Comparison of ENCODE assay signal across 8 cellular contexts in genomic region chr2:228039752-228040534, GRCh38.
DNase-seq lines count a peak whose midpoint lies in the region; ATAC-seq and TF ChIP-seq lines count a peak whose summit lies in the region.

No MANE protein-coding gene starts in this region.

- H3K9me3 ChIP-seq in CD8-positive, alpha-beta T cell (ENCODE audit: low read length): no peaks in the 10 kb centered on the region
- H3K9me3 ChIP-seq in Panc1 (ENCODE audit: control insufficient read depth, insufficient read depth, low read depth, low read length): no peaks in the 10 kb centered on the region

- no peak overlapping the region for H3K4me3 ChIP-seq in CD8-positive, alpha-beta T cell (ENCODE audit: low read depth, low read length)
- H3K4me3 ChIP-seq in Panc1 (ENCODE audit: low read depth in 2 of 2, low read length in 2 of 2): no peak overlapping the region

- H3K27me3 Mint-ChIP-seq in CD8-positive, alpha-beta T cell (ENCODE audit: low read depth): no peaks in the 10 kb centered on the region

- H3K27me3 ChIP-seq in CD8-positive, alpha-beta T cell (ENCODE audit: insufficient read depth, low read length): no peaks in the 10 kb centered on the region
- no peaks in the 10 kb centered on the region for H3K27me3 ChIP-seq in Panc1 (ENCODE audit: control insufficient read depth, insufficient read depth, low read length)

- peaks cover 8% of the 10 kb centered on the region for H3K9me3 Mint-ChIP-seq in CD8-positive, alpha-beta T cell

- ATAC-seq in CD8-positive, alpha-beta T cell: no peak
- ATAC-seq in GM18868 (IDR thresholded peaks at IDR 0.05; ENCODE audit: unreplicated experiment) (peak; percentile 95), HG03135 (IDR thresholded peaks at IDR 0.05; ENCODE audit: unreplicated experiment) (peak; percentile 81), Panc1 (no peak)

- no peaks in the 10 kb centered on the region for H3K4me1 ChIP-seq in CD8-positive, alpha-beta T cell (ENCODE audit: insufficient read depth, low read length)
- H3K4me1 ChIP-seq in Panc1 (ENCODE audit: control insufficient read depth, insufficient read depth, low read length): no peaks in the 10 kb centered on the region

- TF ChIP-seq CTCF in CD8-positive, alpha-beta T cell (IDR thresholded peaks at IDR 0.05): peak; percentile 21
- peak; percentile 74; the same call in 1 of the 2 replicates for TF ChIP-seq CTCF in Panc1 (IDR thresholded peaks at IDR 0.05)

- CTCF ChIA-PET in CD8-positive, alpha-beta T cell (lab: Charles Lee): no interaction called here
- CTCF ChIA-PET in Panc1 (lab: Charles Lee): interaction anchor here (0.5 to 0.6 kb wide), 2 partner anchors 726 to 1093 kb away, joined by 3 to 10 read pairs; no protein-coding TSS in a partner anchor

- no peaks in the 10 kb centered on the region for H3K36me3 ChIP-seq in CD8-positive, alpha-beta T cell (ENCODE audit: insufficient read depth, low read length)
- H3K36me3 ChIP-seq in Panc1 (ENCODE audit: control insufficient read depth, insufficient read depth, low read length): no peaks in the 10 kb centered on the region

- no peaks in the 10 kb centered on the region for H3K4me1 Mint-ChIP-seq in CD8-positive, alpha-beta T cell (ENCODE audit: low read depth)

- no TSS peak for BruUV-seq in Panc1 (replicated peaks; lab: Mats Ljungman, UMichigan)

- H3K4me3 Mint-ChIP-seq in CD8-positive, alpha-beta T cell: no peak overlapping the region

- H3K27ac Mint-ChIP-seq in CD8-positive, alpha-beta T cell: no peak overlapping the region

- H3K36me3 Mint-ChIP-seq in CD8-positive, alpha-beta T cell: no peaks in the 10 kb centered on the region

- no peak for DNase-seq in CD8-positive, alpha-beta T cell
- no peak for DNase-seq in Panc1 (ENCODE audit: low read depth, low spot score)
- DNase-seq in glomerular visceral epithelial cell (ENCODE audit: extremely low spot score): peak; percentile 10
- no peak for DNase-seq in activated naive CD4-positive, alpha-beta T cell treated with Interleukin-2 at 50 U/mL for 16 hours
- no peak for DNase-seq in activated CD4-positive, alpha-beta T cell treated with anti-CD3 and anti-CD28 coated beads for 4 hours
- no peak for DNase-seq in GOT3 (lab: John Stamatoyannopoulos, UW)

- in situ Hi-C loops in Panc1 (cut with HindIII; ENCODE audit: low pct_unique_long_range_greater_than_20kb, low sequenced_read_pairs): no loop called here

- intact Hi-C loops in CD8-positive, alpha-beta T cell (cut with DNase I, micrococcal nuclease): no loop called here
- intact Hi-C loops in Panc1 (cut with micrococcal nuclease; ENCODE audit: unreplicated experiment): no loop called here

- no peak overlapping the region for H3K27ac ChIP-seq in CD8-positive, alpha-beta T cell (ENCODE audit: low read depth, low read length)
- no peak overlapping the region for H3K27ac ChIP-seq in Panc1 (ENCODE audit: low read length)

- POLR2A ChIA-PET in CD8-positive, alpha-beta T cell (lab: Charles Lee): no interaction called here
- POLR2A ChIA-PET in Panc1 (lab: Charles Lee): no interaction called here

Comparison
In these comparisons a context has a peak if more than half of its experiments do, and no peak if none do; other contexts are left out.
1. ATAC-seq: peak in GM18868 (single experiment) and HG03135 (single experiment); none in CD8-positive, alpha-beta T cell (single experiment) and Panc1 (single experiment).